ENCODE assay signal across 13 cellular contexts in the genomic region with DNA sequence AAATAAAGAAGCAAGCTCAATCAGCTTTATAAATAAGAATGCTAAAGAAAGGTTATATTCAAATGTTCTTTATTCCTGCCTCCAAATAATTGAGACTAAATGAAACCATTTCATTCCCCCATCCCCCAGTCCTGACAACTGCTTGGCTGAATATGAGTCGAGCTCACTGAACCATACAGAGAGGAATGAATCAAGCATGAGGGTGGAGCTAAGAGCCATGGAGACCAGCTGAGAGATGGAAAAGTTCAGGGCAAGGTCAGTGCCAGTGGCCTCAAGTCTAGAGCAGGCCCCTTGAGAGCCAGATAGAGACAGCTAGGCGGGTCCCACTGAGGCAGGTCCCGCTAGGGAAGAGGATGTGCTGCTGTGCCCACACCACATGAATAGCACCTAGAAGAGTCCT.
DNase-seq lines count a peak whose midpoint lies in the region; FAIRE-seq and TF ChIP-seq lines count a peak whose summit lies in the region.
"Had no signal": no experiment of that assay in that cellular context is flagged by ENCODE, and none has a peak within 500 bp of the region (broad histone marks: within the 10 kb centered on the region; RNA-seq: fewer than 3 reads in every experiment).

No MANE protein-coding gene starts in this region.

- no peak for FAIRE-seq in D721Med (lab: Jason Lieb, UNC)
- FAIRE-seq: TTC549 had no signal

- peak; percentile 79 for DNase-seq in EH (ENCODE audit: low read depth)
- no peak for DNase-seq in Karpas-422
- peak; percentile 59 to 67 for DNase-seq in cardiac fibroblast (ENCODE audit: low read depth in 2 of 2)
- peak; percentile 66 for DNase-seq in osteoblast (ENCODE audit: insufficient read length, low spot score, missing footprints)
- DNase-seq in iPS-NIHi11 (ENCODE audit: low spot score), result no peak
- DNase-seq in spleen, result no peak
- DNase-seq in D721Med (ENCODE audit: insufficient read length, low spot score), result no peak
- DNase-seq in NCI-H748 treated with DMSO at 0.1 percent for 48 hours (lab: John Stamatoyannopoulos, UW), result no peak
- DNase-seq: activated gamma-delta T cell, NCI-H524 treated with DMSO at 0.1 percent for 48 hours, testis had no signal

- no peaks in the 10 kb centered on the region for H3K36me3 ChIP-seq in Karpas-422 (ENCODE audit: insufficient read depth, low read length)
- no peaks in the 10 kb centered on the region for H3K36me3 ChIP-seq in osteoblast (ENCODE audit: insufficient read depth, low read length)
- no peaks in the 10 kb centered on the region for H3K36me3 ChIP-seq in spleen

- H3K27me3 ChIP-seq in Karpas-422 (ENCODE audit: low read length) (no peaks in the 10 kb centered on the region), osteoblast (ENCODE audit: insufficient read depth, low read length) (no peaks in the 10 kb centered on the region), spleen (replicated peaks in 1 of 7) (no peaks in the 10 kb centered on the region)
- H3K27me3 ChIP-seq: testis had no signal

- H3K9me2 ChIP-seq in Karpas-422 (replicated peaks; ENCODE audit: insufficient read depth, low read length), result no peaks in the 10 kb centered on the region

- TF ChIP-seq CTCF in cardiac fibroblast (IDR thresholded peaks at IDR 0.05; ENCODE audit: low read depth, low read length), result no peak
- no peak for TF ChIP-seq CTCF in osteoblast (IDR thresholded peaks at IDR 0.05; ENCODE audit: extremely low read depth, low read depth, low read length)
- no peak for TF ChIP-seq CTCF in spleen (IDR thresholded peaks at IDR 0.05 in 8 of 11, conservative IDR thresholded peaks at IDR 0.05 in 3 of 11)
- no peak for TF ChIP-seq CTCF in D721Med (IDR thresholded peaks at IDR 0.05; ENCODE audit: insufficient read depth, missing control alignments)

- WGBS in spleen, 5 donors, result 75 to 86% (median 81%) methylated on average over 3 of the region's 3 CpGs

- H3K27ac ChIP-seq in Karpas-422 (ENCODE audit: low read length), result peak overlapping the region; percentile 39; the same call in 1 of the 2 replicates
- H3K27ac ChIP-seq in osteoblast (ENCODE audit: low read depth, low read length), result peak overlapping the region; percentile 39
- no peak overlapping the region for H3K27ac ChIP-seq in spleen
- H3K27ac ChIP-seq: testis had no signal

- H3K9me3 ChIP-seq in Karpas-422 (ENCODE audit: low read length), result no peaks in the 10 kb centered on the region
- no peaks in the 10 kb centered on the region for H3K9me3 ChIP-seq in osteoblast (ENCODE audit: low read depth, low read length)
- H3K9me3 ChIP-seq in spleen, result no peaks in the 10 kb centered on the region
- H3K9me3 ChIP-seq: testis had no signal

- no peak overlapping the region for H2AFZ ChIP-seq in Karpas-422 (ENCODE audit: low read length)
- peak overlapping the region; percentile 83 for H2AFZ ChIP-seq in osteoblast (ENCODE audit: low read length)

- intact Hi-C loops in spleen (cut with DNase I; ENCODE audit: low total_unique reads), result no loop called here

- H3K79me2 ChIP-seq in Karpas-422 (ENCODE audit: low read length) (peaks cover 34% of the 10 kb centered on the region), osteoblast (ENCODE audit: insufficient read depth, low read length) (no peaks in the 10 kb centered on the region)

- no peak overlapping the region for H3K4me3 ChIP-seq in Karpas-422 (ENCODE audit: low read length)
- no peak overlapping the region for H3K4me3 ChIP-seq in cardiac fibroblast (replicated peaks in 1 of 2; ENCODE audit: low read depth in 2 of 2, low read length in 2 of 2)
- no peak overlapping the region for H3K4me3 ChIP-seq in osteoblast (ENCODE audit: insufficient read depth, low read length)
- no peak overlapping the region for H3K4me3 ChIP-seq in spleen
- H3K4me3 ChIP-seq: lung, testis had no signal

- H4K20me1 ChIP-seq in Karpas-422 (ENCODE audit: insufficient read depth, low read depth, low read length) (no peaks in the 10 kb centered on the region), osteoblast (ENCODE audit: insufficient read depth, low read length) (no peaks in the 10 kb centered on the region)

- H3K4me2 ChIP-seq in Karpas-422 (ENCODE audit: low read depth, low read length, poor library complexity, severe bottlenecking) (no peak overlapping the region), osteoblast (ENCODE audit: insufficient read depth, low read length) (peak overlapping the region; percentile 56)

- peaks cover 16% of the 10 kb centered on the region for H3K4me1 ChIP-seq in Karpas-422 (ENCODE audit: low read length)
- H3K4me1 ChIP-seq in osteoblast (ENCODE audit: insufficient read depth, low read length), result peaks cover 32% of the 10 kb centered on the region
- H3K4me1 ChIP-seq in spleen, result no peaks in the 10 kb centered on the region
- H3K4me1 ChIP-seq: testis had no signal

- no peak overlapping the region for H3K9ac ChIP-seq in Karpas-422 (ENCODE audit: low read length)

- TF ChIP-seq POLR2A in spleen (IDR thresholded peaks at IDR 0.05), result no peak

Comparison
In these comparisons a context has a peak if more than half of its experiments do, and no peak if none do; other contexts are left out.
1. DNase-seq: peak in EH (single experiment), cardiac fibroblast (2 of 2) and osteoblast (single experiment); none in Karpas-422 (single experiment), iPS-NIHi11 (single experiment), spleen (single experiment), D721Med (single experiment) and NCI-H748 treated with DMSO at 0.1 percent for 48 hours (single experiment).
2. H3K27ac ChIP-seq: peak in Karpas-422 (single experiment) and osteoblast (single experiment); none in spleen (0 of 8).